25 cellular contexts compared by ENCODE assay signal in the genomic region with DNA sequence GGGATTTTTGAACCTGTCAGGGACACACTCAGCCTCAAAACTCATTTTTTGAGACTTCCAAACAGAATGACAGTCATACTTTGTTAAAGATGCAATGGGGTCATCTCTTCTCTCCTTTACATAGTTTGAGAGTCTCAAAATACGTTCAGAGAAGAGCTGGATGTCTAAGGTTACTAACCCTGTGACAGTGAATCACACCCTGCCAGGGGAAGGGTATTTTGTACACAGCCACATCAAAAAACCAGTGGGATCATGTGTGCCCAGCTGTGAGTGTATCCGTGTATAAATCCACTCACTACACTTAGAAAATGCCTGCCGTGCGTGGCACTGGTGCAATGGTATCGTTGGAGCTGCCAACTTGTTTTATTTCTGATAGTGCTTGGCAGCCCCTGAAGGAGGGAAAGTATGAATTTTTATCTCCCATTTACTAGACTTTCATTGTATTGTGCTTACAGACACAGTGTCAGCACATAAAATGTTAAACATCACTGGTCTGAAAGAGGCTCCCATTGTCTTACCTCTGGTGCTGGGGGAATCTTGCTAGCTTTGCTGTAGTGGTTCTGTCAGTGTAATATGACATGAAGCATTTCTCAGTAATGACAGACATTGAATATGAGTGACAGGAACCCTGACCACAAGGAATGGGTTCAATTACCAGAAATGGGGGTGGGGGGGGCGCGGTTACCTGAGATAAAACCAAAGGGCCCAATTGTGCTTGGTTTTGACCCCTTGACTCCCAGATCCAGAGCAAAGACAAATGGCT.
"Had no signal": no experiment of that assay in that cellular context is flagged by ENCODE, and none has a peak within 500 bp of the region (broad histone marks: within the 10 kb centered on the region; RNA-seq: fewer than 3 reads in every experiment).

No MANE protein-coding gene starts in this region.

- H3K27ac Mint-ChIP-seq: activated naive CD4-positive, alpha-beta T cell treated with anti-CD3 and anti-CD28 coated beads, Interleukin-2, amount 10 ng/mL, durations not matched to agents 7 days and 5 days; activated naive CD8-positive, alpha-beta T cell treated with anti-CD3 and anti-CD28 coated beads, Interleukin-2, amount 10 ng/mL, durations not matched to agents 7 days and 5 days; natural killer cell treated with Interleukin-12 subunit alpha and Interleukin-12 subunit beta and Interleukin-15 and Interleukin-18, amount 100 ng/mL, for 72 hours; stimulated activated effector memory CD8-positive, alpha-beta T cell treated with anti-CD3 and anti-CD28 coated beads, Interleukin-12 subunit alpha, Interleukin-12 subunit beta, amount 100 ng/mL, for 72 hours; stimulated activated naive CD8-positive, alpha-beta T cell treated with anti-CD3 and anti-CD28 coated beads, Interleukin-15, Interleukin-2, amounts not matched to agents 100 ng/mL and 50 ng/mL, for 24 hours had no signal

- H3K36me3 ChIP-seq: ascending aorta, lower lobe of right lung, right lobe of liver, vagina had no signal

- H3K4me1 ChIP-seq: ascending aorta, lower lobe of right lung, upper lobe of left lung had no signal

- H3K4me3 ChIP-seq: ascending aorta, heart right ventricle, lower lobe of right lung, mucosa of descending colon, right lobe of liver, upper lobe of left lung, vagina had no signal

- ATAC-seq: lower lobe of right lung; mucosa of descending colon; natural killer cell treated with Interleukin-12 subunit alpha and Interleukin-12 subunit beta and Interleukin-15 and Interleukin-18, amount 100 ng/mL, for 72 hours; stimulated activated effector memory CD8-positive, alpha-beta T cell treated with anti-CD3 and anti-CD28 coated beads, Interleukin-12 subunit alpha, Interleukin-12 subunit beta, amount 100 ng/mL, for 72 hours had no signal

- H3K36me3 Mint-ChIP-seq: natural killer cell treated with Interleukin-12 subunit alpha and Interleukin-12 subunit beta and Interleukin-15 and Interleukin-18, amount 100 ng/mL, for 72 hours; stimulated activated effector memory CD8-positive, alpha-beta T cell treated with anti-CD3 and anti-CD28 coated beads, Interleukin-12 subunit alpha, Interleukin-12 subunit beta, amount 100 ng/mL, for 72 hours had no signal

- H3K9me3 ChIP-seq: ascending aorta, heart right ventricle, lower lobe of right lung, mucosa of descending colon, right lobe of liver, upper lobe of left lung, vagina had no signal

- DNase-seq: activated CD4-positive, alpha-beta T cell treated with anti-CD3 and anti-CD28 coated beads for 4 hours; activated CD4-positive, alpha-beta T cell treated with anti-CD3 and anti-CD28 coated beads, Interleukin-2, amount 50 U/mL, for 4 hours; activated effector memory CD4-positive, alpha-beta T cell treated with anti-CD3 and anti-CD28 coated beads, Interleukin-2, amount 50 U/mL, for 16 hours; activated naive CD4-positive, alpha-beta T cell treated with anti-CD3 and anti-CD28 coated beads, Interleukin-2, amount 10 ng/mL, durations not matched to agents 7 days and 5 days; activated naive CD8-positive, alpha-beta T cell treated with anti-CD3 and anti-CD28 coated beads, Interleukin-2, amount 10 ng/mL, durations not matched to agents 7 days and 5 days; activated T-cell treated with anti-CD3 and anti-CD28 coated beads for 4 hours; caudate nucleus; cortex of kidney; heart right ventricle; lower lobe of right lung; mesendoderm; mucosa of descending colon; posterior cingulate gyrus; right lobe of liver; stimulated activated CD4-positive, alpha-beta T cell treated with anti-CD3 and anti-CD28 coated beads, Interleukin-4, amount 100 ng/mL, for 24 hours; T-helper 9 cell; upper lobe of left lung had no signal

- H3K4me3 Mint-ChIP-seq: activated naive CD4-positive, alpha-beta T cell treated with anti-CD3 and anti-CD28 coated beads, Interleukin-2, amount 10 ng/mL, durations not matched to agents 7 days and 5 days; activated naive CD8-positive, alpha-beta T cell treated with anti-CD3 and anti-CD28 coated beads, Interleukin-2, amount 10 ng/mL, durations not matched to agents 7 days and 5 days; activated T-helper 1 cell treated with anti-CD3 and anti-CD28 coated beads, Interleukin-12 subunit alpha, Interleukin-12 subunit beta, Interleukin-2, Interleukin-4 antibody, amounts not matched to agents 30 ng/mL and 10 ng/mL and 1 ng/mL, durations not matched to agents 14 hours and 24 hours and 36 hours; natural killer cell treated with Interleukin-12 subunit alpha and Interleukin-12 subunit beta and Interleukin-15 and Interleukin-18, amount 100 ng/mL, for 72 hours; stimulated activated effector memory CD8-positive, alpha-beta T cell treated with anti-CD3 and anti-CD28 coated beads, Interleukin-12 subunit alpha, Interleukin-12 subunit beta, amount 100 ng/mL, for 72 hours; stimulated activated naive CD8-positive, alpha-beta T cell treated with anti-CD3 and anti-CD28 coated beads, Interleukin-15, Interleukin-2, amounts not matched to agents 100 ng/mL and 50 ng/mL, for 24 hours had no signal

- H3K27me3 ChIP-seq: ascending aorta, heart right ventricle, right lobe of liver, upper lobe of left lung, vagina had no signal

- H3K27ac ChIP-seq: ascending aorta, heart right ventricle, lower lobe of right lung, right lobe of liver, upper lobe of left lung, vagina, VCaP had no signal

- H3K27me3 Mint-ChIP-seq: activated naive CD4-positive, alpha-beta T cell treated with anti-CD3 and anti-CD28 coated beads, Interleukin-2, amount 10 ng/mL, durations not matched to agents 7 days and 5 days; activated naive CD8-positive, alpha-beta T cell treated with anti-CD3 and anti-CD28 coated beads, Interleukin-2, amount 10 ng/mL, durations not matched to agents 7 days and 5 days; brain; natural killer cell treated with Interleukin-12 subunit alpha and Interleukin-12 subunit beta and Interleukin-15 and Interleukin-18, amount 100 ng/mL, for 72 hours; stimulated activated naive CD8-positive, alpha-beta T cell treated with anti-CD3 and anti-CD28 coated beads, Interleukin-15, Interleukin-2, amounts not matched to agents 100 ng/mL and 50 ng/mL, for 24 hours had no signal
